9 cellular contexts compared by ENCODE assay signal in genomic region chr4:138405439-138405838, GRCh38.
DNase-seq lines count a peak whose midpoint lies in the region; ATAC-seq, FAIRE-seq and TF ChIP-seq lines count a peak whose summit lies in the region.
"Had no signal": no experiment of that assay in that cellular context is flagged by ENCODE, and none has a peak within 500 bp of the region (broad histone marks: within the 10 kb centered on the region; RNA-seq: fewer than 3 reads in every experiment).

No MANE protein-coding gene starts in this region.

- DNase-seq in GM19239 (ENCODE audit: insufficient read length, low spot score) (peak; percentile 2), NOMO-1 treated with DMSO at 0.1 percent for 48 hours (lab: John Stamatoyannopoulos, UW; ENCODE audit: unreplicated experiment) (peak; percentile 63), omental fat pad (ENCODE audit: low spot score) (no peak), NCI-H2227 (lab: John Stamatoyannopoulos, UW; ENCODE audit: unreplicated experiment) (no peak), DMS79 (lab: John Stamatoyannopoulos, UW) (no peak), H4 (ENCODE audit: low spot score) (no peak)
- no peak for DNase-seq in central memory CD4-positive, alpha-beta T cell

- TF ChIP-seq CTCF in omental fat pad (IDR thresholded peaks at IDR 0.05) = no peak

- ATAC-seq in HG02885 (IDR thresholded peaks at IDR 0.05; ENCODE audit: poor library complexity, unreplicated experiment) (peak; percentile 74), omental fat pad (ENCODE audit: low FRiP score) (peak; percentile 41)

- peak; percentile 53 for FAIRE-seq in GM19239 (lab: Jason Lieb, UNC)
- FAIRE-seq: islet of Langerhans had no signal

Comparison
In these comparisons a context has a peak if more than half of its experiments do, and no peak if none do; other contexts are left out.
1. DNase-seq: peak in GM19239 (single experiment) and NOMO-1 treated with DMSO at 0.1 percent for 48 hours (single experiment); none in omental fat pad (single experiment), central memory CD4-positive, alpha-beta T cell (single experiment), NCI-H2227 (single experiment), DMS79 (single experiment) and H4 (single experiment).